Comparison of ENCODE assay signal across 24 cellular contexts in the genomic region with DNA sequence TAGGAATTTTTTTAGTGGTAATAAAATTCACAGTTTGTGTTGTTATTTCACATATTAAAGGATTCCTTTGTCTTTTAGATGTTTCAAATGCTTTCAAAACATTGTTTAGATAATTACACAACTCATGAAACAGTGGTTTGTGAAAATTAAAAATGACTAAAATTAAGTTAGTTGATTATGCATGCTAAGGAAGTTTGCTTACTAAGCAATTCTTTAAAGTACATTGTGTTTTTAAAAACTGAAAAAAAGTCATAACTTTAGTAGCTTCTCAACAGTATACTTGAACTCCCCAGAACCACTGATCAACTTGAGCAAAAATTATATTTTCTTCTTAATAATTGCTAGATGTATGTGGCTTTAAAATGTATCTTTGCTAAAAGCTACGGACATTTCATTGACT.
"Had no signal": no experiment of that assay in that cellular context is flagged by ENCODE, and none has a peak within 500 bp of the region (broad histone marks: within the 10 kb centered on the region; RNA-seq: fewer than 3 reads in every experiment).

No MANE protein-coding gene starts in this region.

- H3K27ac Mint-ChIP-seq: mesothelial cell of epicardium; naive B cell; natural killer cell; nephron progenitor cell; neural progenitor cell; progenitor cell of endocrine pancreas; stimulated activated naive B cell treated with anti-CD40 and anti-IgM and Interleukin-4, amounts not matched to agents 10 μg/mL and 1 μg/mL and 100 μg/mL, for 72 hours; stimulated activated naive CD8-positive, alpha-beta T cell treated with anti-CD3 and anti-CD28 coated beads, Interleukin-15, Interleukin-2, amounts not matched to agents 100 ng/mL and 50 ng/mL, for 24 hours had no signal

- H3K4me1 ChIP-seq: left ventricle myocardium inferior, neural progenitor cell, right atrium auricular region, suprapubic skin, tibial artery, uterus had no signal

- H3K27me3 Mint-ChIP-seq: naive B cell; progenitor cell of endocrine pancreas; stimulated activated naive B cell treated with anti-CD40 and anti-IgM and Interleukin-4, amounts not matched to agents 10 μg/mL and 1 μg/mL and 100 μg/mL, for 72 hours; stimulated activated naive CD8-positive, alpha-beta T cell treated with anti-CD3 and anti-CD28 coated beads, Interleukin-15, Interleukin-2, amounts not matched to agents 100 ng/mL and 50 ng/mL, for 24 hours had no signal

- H3K9ac ChIP-seq: neural progenitor cell had no signal

- H3K27ac ChIP-seq: hepatocyte, left ventricle myocardium inferior, neural progenitor cell, neutrophil, ovary, right atrium auricular region, skin epidermis, suprapubic skin, thoracic aorta, tibial artery, uterus had no signal

- H3K27me3 ChIP-seq: hepatocyte, neural progenitor cell, neutrophil, ovary, right atrium auricular region, suprapubic skin, tibial artery, uterus had no signal

- H3K9me3 ChIP-seq: left ventricle myocardium inferior, neutrophil, ovary, right atrium auricular region, suprapubic skin, thoracic aorta, tibial artery, uterus had no signal

- H3K4me3 ChIP-seq: hepatocyte, left ventricle myocardium inferior, lung, neural progenitor cell, ovary, right atrium auricular region, skin epidermis, suprapubic skin, thoracic aorta, tibial artery, uterus had no signal

- ATAC-seq: natural killer cell; sciatic nerve; stimulated activated naive B cell treated with anti-CD40 and anti-IgM and Interleukin-4, amounts not matched to agents 10 μg/mL and 1 μg/mL and 100 μg/mL, for 72 hours had no signal

- DNase-seq: left ventricle myocardium inferior; naive B cell; natural killer cell; nephron progenitor cell; occipital lobe; ovary; stimulated activated CD4-positive, alpha-beta T cell treated with anti-CD3 and anti-CD28 coated beads, Interleukin-2, amount 100 ng/mL, for 48 hours; stimulated activated CD4-positive, alpha-beta T cell treated with anti-CD3 and anti-CD28 coated beads, Interleukin-4, amount 100 ng/mL, for 4 hours; stimulated activated naive B cell treated with anti-CD40 and anti-IgM and Interleukin-4, amounts not matched to agents 10 μg/mL and 1 μg/mL and 100 μg/mL, for 72 hours; tibial artery; trophoblast cell; uterus had no signal

- H3K36me3 Mint-ChIP-seq: mesothelial cell of epicardium; naive B cell; natural killer cell; neural progenitor cell; stimulated activated naive B cell treated with anti-CD40 and anti-IgM and Interleukin-4, amounts not matched to agents 10 μg/mL and 1 μg/mL and 100 μg/mL, for 72 hours had no signal

- H3K4me3 Mint-ChIP-seq: mesothelial cell of epicardium; naive B cell; natural killer cell; nephron progenitor cell; neural progenitor cell; stimulated activated naive B cell treated with anti-CD40 and anti-IgM and Interleukin-4, amounts not matched to agents 10 μg/mL and 1 μg/mL and 100 μg/mL, for 72 hours; stimulated activated naive CD8-positive, alpha-beta T cell treated with anti-CD3 and anti-CD28 coated beads, Interleukin-15, Interleukin-2, amounts not matched to agents 100 ng/mL and 50 ng/mL, for 24 hours had no signal

- H3K4me2 ChIP-seq: hepatocyte, neural progenitor cell had no signal

- H3K9me3 Mint-ChIP-seq: mesothelial cell of epicardium; naive B cell; nephron progenitor cell; neural progenitor cell; stimulated activated naive B cell treated with anti-CD40 and anti-IgM and Interleukin-4, amounts not matched to agents 10 μg/mL and 1 μg/mL and 100 μg/mL, for 72 hours; stimulated activated naive CD8-positive, alpha-beta T cell treated with anti-CD3 and anti-CD28 coated beads, Interleukin-15, Interleukin-2, amounts not matched to agents 100 ng/mL and 50 ng/mL, for 24 hours had no signal

- H3K4me1 Mint-ChIP-seq: mesothelial cell of epicardium; naive B cell; natural killer cell; nephron progenitor cell; neural progenitor cell; stimulated activated naive B cell treated with anti-CD40 and anti-IgM and Interleukin-4, amounts not matched to agents 10 μg/mL and 1 μg/mL and 100 μg/mL, for 72 hours had no signal

- H2AFZ ChIP-seq: hepatocyte, neural progenitor cell had no signal

- H3K36me3 ChIP-seq: left ventricle myocardium inferior, neural progenitor cell, neutrophil, ovary, right atrium auricular region, suprapubic skin, thoracic aorta, tibial artery, uterus had no signal
